In the genomic region with DNA sequence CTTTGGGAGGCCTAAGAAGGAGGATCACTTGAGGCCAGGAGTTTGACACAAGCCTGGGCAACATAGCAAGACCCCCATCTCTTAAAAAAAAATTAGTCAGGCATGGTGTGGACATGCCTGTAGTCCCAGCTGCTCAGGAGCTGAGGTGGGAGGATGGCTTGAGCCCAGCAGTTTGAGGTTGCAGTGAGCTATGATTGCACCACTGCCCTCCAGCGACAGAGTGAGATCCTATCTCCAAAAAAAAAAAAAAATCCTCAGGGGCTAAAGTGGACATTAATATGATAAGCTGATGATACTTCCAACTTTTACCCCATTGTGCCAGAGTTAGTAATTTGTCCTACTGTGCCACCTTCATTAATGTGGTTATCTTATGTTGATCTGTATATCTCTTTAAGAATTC, we compare ENCODE assay signal across 17 cellular contexts.
DNase-seq lines count a peak whose midpoint lies in the region; ATAC-seq and TF ChIP-seq lines count a peak whose summit lies in the region.
"Had no signal": no experiment of that assay in that cellular context is flagged by ENCODE, and none has a peak within 500 bp of the region (broad histone marks: within the 10 kb centered on the region; RNA-seq: fewer than 3 reads in every experiment).

No MANE protein-coding gene starts in this region.

- H3K27ac Mint-ChIP-seq in MCF 10A (ENCODE audit: low read depth, unreplicated experiment) = no peak overlapping the region
- no peak overlapping the region for H3K27ac Mint-ChIP-seq in stimulated activated naive B cell treated with anti-CD40 and anti-IgM and Interleukin-4, amounts not matched to agents 10 μg/mL and 1 μg/mL and 100 μg/mL, for 72 hours
- H3K27ac Mint-ChIP-seq: CD14-positive monocyte, IgD-negative memory B cell had no signal

- no peaks in the 10 kb centered on the region for H3K27me3 Mint-ChIP-seq in MCF 10A (ENCODE audit: insufficient read depth, unreplicated experiment)
- no peaks in the 10 kb centered on the region for H3K27me3 Mint-ChIP-seq in stimulated activated naive B cell treated with anti-CD40 and anti-IgM and Interleukin-4, amounts not matched to agents 10 μg/mL and 1 μg/mL and 100 μg/mL, for 72 hours
- H3K27me3 Mint-ChIP-seq: IgD-negative memory B cell had no signal

- H3F3A ChIP-seq in MM.1S (ENCODE audit: insufficient read depth, low read length) = no peaks in the 10 kb centered on the region

- H3K27me3 ChIP-seq in mammary epithelial cell (ENCODE audit: insufficient read depth, low read length) = no peaks in the 10 kb centered on the region
- H3K27me3 ChIP-seq in MM.1S (replicated peaks; ENCODE audit: insufficient read depth, low read length) = no peaks in the 10 kb centered on the region

- in situ Hi-C loops in mammary epithelial cell (cut with MboI; ENCODE audit: low sequenced_read_pairs in 2 of 2) = no loop called here
- in situ Hi-C loops in SK-MEL-5 (cut with HindIII; ENCODE audit: low pct_unique_long_range_greater_than_20kb, low sequenced_read_pairs) = no loop called here

- dilution Hi-C loops in mammary epithelial cell (cut with HindIII; ENCODE audit: low sequenced_read_pairs) = no loop called here

- H3K36me3 ChIP-seq in mammary epithelial cell (ENCODE audit: insufficient read depth, low read length) (no peaks in the 10 kb centered on the region), MM.1S (replicated peaks; ENCODE audit: insufficient read depth, low read length) (no peaks in the 10 kb centered on the region)

- intact Hi-C loops in MCF 10A (cut with micrococcal nuclease) = no loop called here
- intact Hi-C loops in mammary epithelial cell (cut with micrococcal nuclease) = no loop called here

- H3K4me2 ChIP-seq in mammary epithelial cell (ENCODE audit: insufficient read depth, low read depth, low read length) = no peak overlapping the region
- H3K4me2 ChIP-seq in MM.1S (ENCODE audit: low read depth, low read length) = no peak overlapping the region

- no peak overlapping the region for H3K9ac ChIP-seq in mammary epithelial cell (ENCODE audit: insufficient read depth, low read length)
- no peak overlapping the region for H3K9ac ChIP-seq in MM.1S (ENCODE audit: low read length)

- H3K9me3 ChIP-seq in mammary epithelial cell (replicated peaks; ENCODE audit: insufficient read depth, low read length) = no peaks in the 10 kb centered on the region
- no peaks in the 10 kb centered on the region for H3K9me3 ChIP-seq in MM.1S (replicated peaks; ENCODE audit: insufficient read depth, low read length)

- H4K20me1 ChIP-seq in mammary epithelial cell (ENCODE audit: insufficient read depth, low read length) (no peaks in the 10 kb centered on the region), MM.1S (ENCODE audit: insufficient read depth, low read length) (no peaks in the 10 kb centered on the region)

- TF ChIP-seq CTCF in MCF 10A (IDR thresholded peaks at IDR 0.05; ENCODE audit: unreplicated experiment) (no peak), mammary epithelial cell (conservative IDR thresholded peaks at IDR 0.05 in 1 of 2, IDR thresholded peaks at IDR 0.05 in 1 of 2; ENCODE audit: extremely low read depth in 1 of 2, insufficient read depth in 1 of 2, low read depth in 1 of 2, low read length in 2 of 2) (no peak), MM.1S (IDR thresholded peaks at IDR 0.05; ENCODE audit: low read length) (peak; percentile 24; the same call in 1 of the 2 replicates)

- no peak overlapping the region for H2AFZ ChIP-seq in mammary epithelial cell (ENCODE audit: low read depth, low read length)
- H2AFZ ChIP-seq in MM.1S (ENCODE audit: low read length) = no peak overlapping the region

- POLR2A ChIA-PET in MCF 10A (lab: Yijun Ruan, JAX) = interaction anchor here (0.7 to 1.0 kb wide), 2 partner anchors 22 to 1889 kb away, joined by 3 to 5 read pairs; no protein-coding TSS in a partner anchor

- DNase-seq in MCF 10A (ENCODE audit: unreplicated experiment) (peak; percentile 24), mammary epithelial cell (no peak), MM.1S (no peak), SK-MEL-5 (ENCODE audit: low read depth, low spot score) (peak; percentile 62), NCI-H345 treated with DMSO at 0.1 percent for 48 hours (lab: John Stamatoyannopoulos, UW; ENCODE audit: unreplicated experiment) (no peak)
- no peak for DNase-seq in stimulated activated naive B cell treated with anti-CD40 and anti-IgM and Interleukin-4, amounts not matched to agents 10 μg/mL and 1 μg/mL and 100 μg/mL, for 72 hours
- DNase-seq: H7, NCI-H1105, NCI-H1694, NCI-H2107, NCI-H345, Right ventricle myocardium superior had no signal

- peaks cover 6% of the 10 kb centered on the region for H3K36me3 Mint-ChIP-seq in MCF 10A (ENCODE audit: insufficient read depth, unreplicated experiment)
- H3K36me3 Mint-ChIP-seq in stimulated activated naive B cell treated with anti-CD40 and anti-IgM and Interleukin-4, amounts not matched to agents 10 μg/mL and 1 μg/mL and 100 μg/mL, for 72 hours = no peaks in the 10 kb centered on the region
- H3K36me3 Mint-ChIP-seq: CD14-positive monocyte, IgD-negative memory B cell had no signal

- WGBS in mammary epithelial cell (ENCODE audit: low coverage, missing lambda C conversion rate) = 0% methylated on average over 1 of the region's 1 CpG

- ATAC-seq in stimulated activated naive B cell treated with anti-CD40 and anti-IgM and Interleukin-4, amounts not matched to agents 10 μg/mL and 1 μg/mL and 100 μg/mL, for 72 hours (replicated peaks) = no peak
- no peak for ATAC-seq in GM21381 (IDR thresholded peaks at IDR 0.05; ENCODE audit: unreplicated experiment)
- ATAC-seq in HG03342 (IDR thresholded peaks at IDR 0.05; ENCODE audit: unreplicated experiment) = no peak
- ATAC-seq: SK-N-SH treated with all-trans-retinoic acid at 6 μM for 48 hours had no signal

- no peak overlapping the region for H3K4me3 Mint-ChIP-seq in MCF 10A (ENCODE audit: unreplicated experiment)
- H3K4me3 Mint-ChIP-seq in stimulated activated naive B cell treated with anti-CD40 and anti-IgM and Interleukin-4, amounts not matched to agents 10 μg/mL and 1 μg/mL and 100 μg/mL, for 72 hours = no peak overlapping the region
- H3K4me3 Mint-ChIP-seq: CD14-positive monocyte, IgD-negative memory B cell had no signal

- H3K9me3 Mint-ChIP-seq in MCF 10A (ENCODE audit: unreplicated experiment) = no peaks in the 10 kb centered on the region
- H3K9me3 Mint-ChIP-seq in stimulated activated naive B cell treated with anti-CD40 and anti-IgM and Interleukin-4, amounts not matched to agents 10 μg/mL and 1 μg/mL and 100 μg/mL, for 72 hours = no peaks in the 10 kb centered on the region

- no peaks in the 10 kb centered on the region for H3K9me2 ChIP-seq in MM.1S (replicated peaks; ENCODE audit: insufficient read depth, low read length)

- H3K4me1 ChIP-seq in mammary epithelial cell (ENCODE audit: insufficient read depth, low read length) = no peaks in the 10 kb centered on the region
- H3K4me1 ChIP-seq in MM.1S (ENCODE audit: low read length) = no peaks in the 10 kb centered on the region

- H3K4me1 Mint-ChIP-seq in MCF 10A (ENCODE audit: insufficient read depth, unreplicated experiment) = no peaks in the 10 kb centered on the region
- H3K4me1 Mint-ChIP-seq in stimulated activated naive B cell treated with anti-CD40 and anti-IgM and Interleukin-4, amounts not matched to agents 10 μg/mL and 1 μg/mL and 100 μg/mL, for 72 hours = no peaks in the 10 kb centered on the region
- H3K4me1 Mint-ChIP-seq: CD14-positive monocyte, IgD-negative memory B cell had no signal

- CTCF ChIA-PET in MCF 10A (lab: Yijun Ruan, JAX) = interaction anchor here (0.6 to 2.3 kb wide), 8 partner anchors 9 to 716 kb away, joined by 3 to 14 read pairs (median 4); no protein-coding TSS in a partner anchor
- CTCF ChIA-PET in mammary epithelial cell (lab: Charles Lee; ENCODE audit: low non-redundant PET) = no interaction called here

- H3K4me3 ChIP-seq in mammary epithelial cell (replicated peaks in 1 of 3; ENCODE audit: insufficient read depth in 1 of 3, low read depth in 2 of 3, low read length in 3 of 3) = no peak overlapping the region
- no peak overlapping the region for H3K4me3 ChIP-seq in MM.1S (ENCODE audit: low read length)

- H3K27ac ChIP-seq in mammary epithelial cell (ENCODE audit: insufficient read depth, low read depth, low read length) (no peak overlapping the region), MM.1S (ENCODE audit: low read length) (no peak overlapping the region)

- BruUV-seq in MCF 10A (replicated peaks; lab: Mats Ljungman, UMichigan) (no TSS peak), mammary epithelial cell (replicated peaks; lab: Mats Ljungman, UMichigan) (no TSS peak)

- no peaks in the 10 kb centered on the region for H3K79me2 ChIP-seq in mammary epithelial cell (ENCODE audit: insufficient read depth, low read length)
- H3K79me2 ChIP-seq in MM.1S (ENCODE audit: low read length) = no peaks in the 10 kb centered on the region

Comparison
In these comparisons a context has a peak if more than half of its experiments do, and no peak if none do; other contexts are left out.
1. DNase-seq: peak in MCF 10A (single experiment) and SK-MEL-5 (single experiment); none in mammary epithelial cell (single experiment), MM.1S (single experiment), stimulated activated naive B cell treated with anti-CD40 and anti-IgM and Interleukin-4, amounts not matched to agents 10 μg/mL and 1 μg/mL and 100 μg/mL, for 72 hours (single experiment) and NCI-H345 treated with DMSO at 0.1 percent for 48 hours (single experiment).